11 cellular contexts compared by ENCODE assay signal in the genomic region with DNA sequence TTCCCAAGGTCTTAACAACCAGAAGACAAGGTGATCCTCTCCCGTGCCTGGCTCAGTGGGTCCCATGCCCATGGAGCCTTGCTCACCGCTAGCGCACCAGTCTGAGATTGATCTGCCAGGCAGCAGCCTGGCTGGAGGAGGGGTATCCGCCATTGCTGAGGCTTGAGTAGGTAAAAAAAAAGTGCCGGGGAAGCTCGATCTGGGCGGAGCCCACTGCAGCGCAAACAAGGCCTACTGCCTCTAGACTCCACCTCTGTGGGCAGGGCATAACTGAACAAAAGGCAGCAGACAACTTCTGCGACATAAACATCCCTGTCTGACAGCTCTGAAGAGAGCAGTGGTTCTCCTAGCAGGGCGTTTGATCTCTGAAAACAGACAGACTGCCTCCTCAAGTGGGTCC.
"Had no signal": no experiment of that assay in that cellular context is flagged by ENCODE, and none has a peak within 500 bp of the region (broad histone marks: within the 10 kb centered on the region; RNA-seq: fewer than 3 reads in every experiment).

No MANE protein-coding gene starts in this region.

- H3K27ac Mint-ChIP-seq: activated CD4-positive, alpha-beta memory T cell treated with anti-CD3 and anti-CD28 coated beads for 36 hours; activated naive CD8-positive, alpha-beta T cell treated with anti-CD3 and anti-CD28 coated beads for 36 hours had no signal

- DNase-seq: activated CD4-positive, alpha-beta memory T cell treated with anti-CD3 and anti-CD28 coated beads for 36 hours; activated gamma-delta T cell; activated naive CD8-positive, alpha-beta T cell treated with anti-CD3 and anti-CD28 coated beads for 36 hours; activated T-cell treated with anti-CD3 and anti-CD28 coated beads, Interleukin-2, amount 50 U/mL, for 48 hours; esophagus squamous epithelium; foreskin fibroblast; glutamatergic neuron; left cardiac atrium; midbrain; posterior cingulate gyrus; uterus had no signal

- H3K4me3 Mint-ChIP-seq: activated CD4-positive, alpha-beta memory T cell treated with anti-CD3 and anti-CD28 coated beads for 36 hours; activated naive CD8-positive, alpha-beta T cell treated with anti-CD3 and anti-CD28 coated beads for 36 hours had no signal

- H3K36me3 Mint-ChIP-seq: activated CD4-positive, alpha-beta memory T cell treated with anti-CD3 and anti-CD28 coated beads for 36 hours; activated naive CD8-positive, alpha-beta T cell treated with anti-CD3 and anti-CD28 coated beads for 36 hours had no signal

- H3K9me3 Mint-ChIP-seq: activated CD4-positive, alpha-beta memory T cell treated with anti-CD3 and anti-CD28 coated beads for 36 hours; activated naive CD8-positive, alpha-beta T cell treated with anti-CD3 and anti-CD28 coated beads for 36 hours had no signal

- H3K4me1 Mint-ChIP-seq: activated naive CD8-positive, alpha-beta T cell treated with anti-CD3 and anti-CD28 coated beads for 36 hours had no signal

- ATAC-seq: left cardiac atrium had no signal
